Comparison of ENCODE assay signal across 8 cellular contexts in the genomic region with DNA sequence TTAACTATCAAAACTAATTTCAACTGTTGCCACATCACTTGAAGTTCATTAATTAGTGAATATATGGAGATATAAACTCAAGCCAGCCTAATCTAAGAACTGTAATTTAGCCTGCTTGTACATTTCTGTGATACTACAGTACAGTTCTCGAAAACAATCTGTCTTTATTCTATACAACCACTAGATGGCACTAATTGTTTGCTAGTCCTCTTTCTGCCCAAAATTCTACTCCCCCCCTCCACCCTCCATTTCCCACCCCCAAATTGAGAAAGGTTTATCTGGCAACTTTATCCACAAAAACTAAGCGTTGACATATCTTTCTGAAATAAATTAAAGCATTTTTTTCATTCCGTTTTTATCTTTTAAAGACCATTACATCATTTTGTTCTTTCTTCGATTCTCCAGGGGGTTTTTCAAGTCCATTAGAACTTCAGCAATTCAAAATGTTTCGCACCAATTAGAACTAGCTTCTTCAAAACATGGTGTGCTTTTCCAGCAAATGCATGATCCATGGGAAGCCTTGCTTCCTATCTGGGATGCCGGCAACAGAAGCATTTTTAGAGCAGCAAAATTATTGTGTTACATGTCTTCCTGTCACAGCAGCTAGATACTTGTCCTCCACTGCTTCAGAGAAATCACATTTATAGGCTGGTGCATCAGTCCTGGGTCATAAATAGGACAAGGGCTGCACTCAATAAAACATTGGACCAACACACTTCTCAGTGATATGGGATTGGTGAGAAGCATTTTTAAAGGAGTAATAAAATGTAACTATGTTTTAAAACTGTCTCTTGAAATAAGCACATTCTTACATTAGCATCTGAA.
DNase-seq lines count a peak whose midpoint lies in the region; ATAC-seq and TF ChIP-seq lines count a peak whose summit lies in the region.

No MANE protein-coding gene starts in this region.

- peaks cover 3% of the 10 kb centered on the region for H3K36me3 Mint-ChIP-seq in T-helper 17 cell (ENCODE audit: low read depth)

- H3K9me3 ChIP-seq in sigmoid colon (no peaks in the 10 kb centered on the region), T-helper 17 cell (ENCODE audit: control insufficient read depth, low read length, poor library complexity, severe bottlenecking) (no peaks in the 10 kb centered on the region)

- no peak for DNase-seq in AG09319 (ENCODE audit: extremely low read depth, low read depth)
- DNase-seq in GM13977 (ENCODE audit: low spot score): peak; percentile 43
- DNase-seq in NCI-H526 treated with DMSO at 0.1 percent for 48 hours (lab: John Stamatoyannopoulos, UW): peak; percentile 1
- no peak for DNase-seq in epithelial cell of proximal tubule (ENCODE audit: low read depth)
- DNase-seq in sigmoid colon: no peak
- DNase-seq in T-helper 17 cell: no peak
- no peak for DNase-seq in left colon
- DNase-seq in HPDE6-E6E7 (ENCODE audit: extremely low spot score): no peak

- H3K27me3 Mint-ChIP-seq in T-helper 17 cell: peaks cover 63% of the 10 kb centered on the region

- peaks cover 0 to 64% (median 0%) of the 10 kb centered on the region in 3 donors for H3K27me3 ChIP-seq in sigmoid colon

- TF ChIP-seq CTCF in AG09319 (IDR thresholded peaks at IDR 0.05; ENCODE audit: low read depth, low read length) (peak; percentile 56), GM13977 (IDR thresholded peaks at IDR 0.05; ENCODE audit: extremely low read depth, insufficient read depth, missing control alignments) (peak; percentile 56), epithelial cell of proximal tubule (conservative IDR thresholded peaks at IDR 0.05; ENCODE audit: low read depth, low read length) (peak; percentile 67), sigmoid colon (IDR thresholded peaks at IDR 0.05) (peak; percentile 9 to 62 (median 42))

- in situ Hi-C loops in GM13977 (cut with MboI; ENCODE audit: low pct_unique_long_range_greater_than_20kb, low sequenced_read_pairs, unreplicated experiment): loop anchor here (25.0 kb wide), 2 partner anchors 230 to 505 kb away; partner anchors contain the start of gene PAX3

- H3K4me3 ChIP-seq in epithelial cell of proximal tubule (ENCODE audit: low read depth, low read length) (no peak overlapping the region), sigmoid colon (no peak overlapping the region)

- no peak for TF ChIP-seq EP300 in sigmoid colon (IDR thresholded peaks at IDR 0.05)

- peaks cover 2% of the 10 kb centered on the region for H3K4me1 Mint-ChIP-seq in T-helper 17 cell

- intact Hi-C loops in sigmoid colon (cut with DNase I) (loop anchor here (5.0 kb wide), 1 partner anchor 555 kb away; no protein-coding TSS in a partner anchor), left colon (cut with DNase I, micrococcal nuclease) (loop anchor here in 1 of 2 donors (10.0 kb wide), 1 partner anchor 557 kb away; no protein-coding TSS in a partner anchor)

- no peak overlapping the region for H3K27ac ChIP-seq in sigmoid colon

- H3K4me1 ChIP-seq in sigmoid colon: peaks cover 0 to 4% (median 0%) of the 10 kb centered on the region in 4 donors

- no peak overlapping the region for H3K4me3 Mint-ChIP-seq in T-helper 17 cell

- ATAC-seq in T-helper 17 cell (no peak), left colon (no peak)

- no peaks in the 10 kb centered on the region for H3K36me3 ChIP-seq in sigmoid colon

- no peak for TF ChIP-seq POLR2A in sigmoid colon (IDR thresholded peaks at IDR 0.05)

- H3K27ac Mint-ChIP-seq in T-helper 17 cell: no peak overlapping the region

- WGBS in sigmoid colon, 2 donors: 36% methylated on average over 6 of the region's 6 CpGs

Comparison
In these comparisons a context has a peak if more than half of its experiments do, and no peak if none do; other contexts are left out.
1. DNase-seq: peak in GM13977 (single experiment) and NCI-H526 treated with DMSO at 0.1 percent for 48 hours (single experiment); none in AG09319 (single experiment), epithelial cell of proximal tubule (single experiment), sigmoid colon (single experiment), T-helper 17 cell (0 of 3), left colon (0 of 2) and HPDE6-E6E7 (single experiment).
2. Peak in every context shown above with its lines, with median percentiles within 50 percentile points of each other: CTCF ChIP-seq.